In genomic region chr6:72938104-72938503, GRCh38 we compare ENCODE assay signal across 30 cellular contexts.
"Had no signal": no experiment of that assay in that cellular context is flagged by ENCODE, and none has a peak within 500 bp of the region (broad histone marks: within the 10 kb centered on the region; RNA-seq: fewer than 3 reads in every experiment).

No MANE protein-coding gene starts in this region.

- H3K27me3 ChIP-seq: adrenal gland, brain microvascular endothelial cell, esophagus muscularis mucosa, heart left ventricle had no signal

- H3K27ac ChIP-seq: adrenal gland, brain microvascular endothelial cell, esophagus muscularis mucosa, heart left ventricle, WERI-Rb-1 had no signal

- H3K4me1 ChIP-seq: adrenal gland, esophagus muscularis mucosa, heart left ventricle had no signal

- H3K9me3 ChIP-seq: adrenal gland, esophagus muscularis mucosa, heart left ventricle had no signal

- H3K36me3 ChIP-seq: adrenal gland, brain microvascular endothelial cell, esophagus muscularis mucosa, heart left ventricle, WERI-Rb-1 had no signal

- ATAC-seq: activated CD4-positive, CD25-positive, alpha-beta regulatory T cell treated with anti-CD3 and anti-CD28 coated beads, Interleukin-2, amount 50 U/mL, for 24 hours; activated CD8-positive, alpha-beta T cell treated with anti-CD3 and anti-CD28 coated beads for 36 hours; activated T-cell treated with anti-CD3 and anti-CD28 coated beads, Interleukin-2, amount 50 U/mL, for 4 hours; activated T-helper 17 cell treated with anti-CD3 and anti-CD28 coated beads, Interleukin-2, amount 50 U/mL, for 72 hours; effector memory CD8-positive, alpha-beta T cell; heart left ventricle; T-cell had no signal

- FAIRE-seq: astrocyte, bronchial epithelial cell, frontal cortex had no signal

- DNase-seq: activated B cell treated with CpG ODN at 0.5 μM for 24 hours; activated CD4-positive, alpha-beta T cell treated with anti-CD3 and anti-CD28 coated beads for 48 hours; activated CD4-positive, alpha-beta T cell treated with anti-CD3 and anti-CD28 coated beads, Interleukin-2, amount 50 U/mL, for 1 hour; activated CD4-positive, alpha-beta T cell treated with anti-CD3 and anti-CD28 coated beads, Interleukin-2, amount 50 U/mL, for 48 hours; activated CD8-positive, alpha-beta memory T cell treated with anti-CD3 and anti-CD28 coated beads for 24 hours; activated CD8-positive, alpha-beta T cell treated with anti-CD3 and anti-CD28 coated beads for 36 hours; activated effector memory CD4-positive, alpha-beta T cell treated with Interleukin-2 at 50 U/mL for 16 hours; activated gamma-delta T cell treated with Interleukin-2 at 50 U/mL for 16 hours; activated naive CD4-positive, alpha-beta T cell treated with anti-CD3 and anti-CD28 coated beads, Interleukin-2, amount 50 U/mL, for 16 hours; activated naive CD4-positive, alpha-beta T cell treated with Interleukin-2 at 50 U/mL for 16 hours; activated T-cell treated with anti-CD3 and anti-CD28 coated beads, Interleukin-2, amount 50 U/mL, for 4 hours; adrenal gland; brain microvascular endothelial cell; effector CD4-positive, alpha-beta T cell; effector memory CD8-positive, alpha-beta T cell; erythroblast; foreskin fibroblast; glutamatergic neuron; heart left ventricle; SW 1271; T-cell; T1000; WERI-Rb-1 had no signal

- H3K4me3 ChIP-seq: adrenal gland, coronary artery, esophagus muscularis mucosa, heart left ventricle had no signal
